ENCODE assay signal across 13 cellular contexts in genomic region chr1:8033322-8033721, GRCh38. TPM values are rescaled to one million over a fixed set of nuclear protein-coding genes. Genes with fewer than 3 reads are reported as not detected.
A peak's percentile ranks its signal among the peaks of the same experiment; 100 is the strongest.
DNase-seq lines count a peak whose midpoint lies in the region; ATAC-seq and TF ChIP-seq lines count a peak whose summit lies in the region.
"Had no signal": no experiment of that assay in that cellular context is flagged by ENCODE, and none has a peak within 500 bp of the region (broad histone marks: within the 10 kb centered on the region; RNA-seq: fewer than 3 reads in every experiment).

No MANE protein-coding gene starts in this region.

- no peak overlapping the region for H3K56ac ChIP-seq in H9 (ENCODE audit: insufficient read length, low read depth, low read length)

- no peaks in the 10 kb centered on the region for H3K9me3 ChIP-seq in H9 (ENCODE audit: control insufficient read depth, low read depth, low read length)
- H3K9me3 ChIP-seq: HAP-1 had no signal

- H3K79me2 ChIP-seq in GM23338 (replicated peaks; ENCODE audit: insufficient read depth) (no peaks in the 10 kb centered on the region), H9 (ENCODE audit: insufficient read depth, low read length) (no peaks in the 10 kb centered on the region)

- H3K36me3 Mint-ChIP-seq in GM23338 (ENCODE audit: low read depth) (no peaks in the 10 kb centered on the region), nephron progenitor cell (ENCODE audit: low read depth) (no peaks in the 10 kb centered on the region), osteocyte (ENCODE audit: unreplicated experiment) (peaks cover 2% of the 10 kb centered on the region), H9 (ENCODE audit: insufficient read depth in 1 of 3, low read depth in 3 of 3) (no peaks in the 10 kb centered on the region)
- H3K36me3 Mint-ChIP-seq: CD14-positive monocyte had no signal

- no peak for DNase-seq in GM23338 (ENCODE audit: low spot score)
- peak; percentile 50 for DNase-seq in dermis blood vessel endothelial cell
- no peak for DNase-seq in nephron progenitor cell
- no peak for DNase-seq in osteocyte (ENCODE audit: extremely low spot score, unreplicated experiment)
- no peak for DNase-seq in OCI-M2 (lab: John Stamatoyannopoulos, UW; ENCODE audit: unreplicated experiment)
- no peak for DNase-seq in retina
- no peak for DNase-seq in H9
- DNase-seq: DMS79 treated with DMSO at 0.1 percent for 48 hours, EL, GM23248, KG1 had no signal

- H3K4me1 Mint-ChIP-seq in GM23338, result peaks cover 3% of the 10 kb centered on the region
- H3K4me1 Mint-ChIP-seq in nephron progenitor cell, result peaks cover 8% of the 10 kb centered on the region
- peaks cover 22% of the 10 kb centered on the region for H3K4me1 Mint-ChIP-seq in osteocyte (ENCODE audit: unreplicated experiment)
- peaks cover 1 to 5% of the 10 kb centered on the region in 2 experiments for H3K4me1 Mint-ChIP-seq in H9

- H3K27me3 Mint-ChIP-seq in GM23338 (ENCODE audit: insufficient read depth, low read depth, poor library complexity), result peaks cover 1% of the 10 kb centered on the region
- peaks cover 7% of the 10 kb centered on the region for H3K27me3 Mint-ChIP-seq in nephron progenitor cell (ENCODE audit: low read depth, poor library complexity)
- H3K27me3 Mint-ChIP-seq in osteocyte (ENCODE audit: unreplicated experiment), result no peaks in the 10 kb centered on the region
- H3K27me3 Mint-ChIP-seq in H9 (ENCODE audit: low read depth), result no peaks in the 10 kb centered on the region; the same call in 1 of the 2 replicates

- H2BK20ac ChIP-seq in H9 (ENCODE audit: low read depth, low read length, poor library complexity, severe bottlenecking), result no peak overlapping the region

- no peak overlapping the region for H3K9ac ChIP-seq in H9 (ENCODE audit: extremely low read depth, insufficient read length, low read length)
- H3K9ac ChIP-seq: GM23248 had no signal

- no peaks in the 10 kb centered on the region for H3K36me3 ChIP-seq in GM23338 (ENCODE audit: insufficient read depth)
- H3K36me3 ChIP-seq: HAP-1 had no signal

- no peak overlapping the region for H3K18ac ChIP-seq in H9 (ENCODE audit: insufficient read length, low read depth, low read length)

- no peak overlapping the region for H2BK5ac ChIP-seq in H9 (ENCODE audit: insufficient read length, low read length)

- H4K5ac ChIP-seq in H9 (ENCODE audit: insufficient read length, low read depth, low read length), result no peak overlapping the region

- H3K4me1 ChIP-seq in GM23338 (ENCODE audit: insufficient read depth), result peaks cover 10% of the 10 kb centered on the region
- no peaks in the 10 kb centered on the region for H3K4me1 ChIP-seq in H9 (ENCODE audit: insufficient read depth, low read length)
- H3K4me1 ChIP-seq: HAP-1 had no signal

- no peak overlapping the region for H3K23ac ChIP-seq in H9 (ENCODE audit: insufficient read length, low read depth, low read length)

- no peaks in the 10 kb centered on the region for H4K20me1 ChIP-seq in GM23338 (replicated peaks; ENCODE audit: insufficient read depth)
- H4K20me1 ChIP-seq in H9 (ENCODE audit: control insufficient read depth, insufficient read depth, insufficient read length), result no peaks in the 10 kb centered on the region

- H2BK15ac ChIP-seq in H9 (ENCODE audit: low read depth, low read length), result no peak overlapping the region

- no CpG with 5 or more reads among the region's 6 CpGs for WGBS in H9 (ENCODE audit: extremely low coverage, insufficient read length, low lambda C conversion rate)

- no peak overlapping the region for H3K27ac ChIP-seq in GM23338 (ENCODE audit: low read depth)
- H3K27ac ChIP-seq in H9 (ENCODE audit: insufficient read length, low read depth, low read length), result no peak overlapping the region
- H3K27ac ChIP-seq: GM23248 had no signal

- no peak overlapping the region for H4K91ac ChIP-seq in H9 (ENCODE audit: insufficient read length, low read depth, low read length)

- H3K27ac Mint-ChIP-seq in GM23338 (no peak overlapping the region), nephron progenitor cell (peak overlapping the region; percentile 56), osteocyte (ENCODE audit: unreplicated experiment) (no peak overlapping the region), H9 (no peak overlapping the region)

- H3K4ac ChIP-seq in H9 (ENCODE audit: low read depth, low read length), result no peak overlapping the region

- H4K8ac ChIP-seq in H9 (replicated peaks; ENCODE audit: insufficient read length, low read depth, low read length), result no peak overlapping the region

- no peak overlapping the region for H3K4me2 ChIP-seq in GM23338
- no peak overlapping the region for H3K4me2 ChIP-seq in H9 (ENCODE audit: insufficient read depth, insufficient read length, low read length)

- no peaks in the 10 kb centered on the region for H3K9me2 ChIP-seq in GM23338 (ENCODE audit: insufficient read depth)

- TF ChIP-seq CTCF in GM23338 (conservative IDR thresholded peaks at IDR 0.05; ENCODE audit: low read depth in 2 of 2) (no peak), nephron progenitor cell (IDR thresholded peaks at IDR 0.05) (no peak), osteocyte (IDR thresholded peaks at IDR 0.05) (no peak), H9 (conservative IDR thresholded peaks at IDR 0.05) (no peak)

- ATAC-seq in GM23338, result no peak

- no peaks in the 10 kb centered on the region for H3F3A ChIP-seq in GM23338 (replicated peaks; ENCODE audit: low read depth)

- H2AFZ ChIP-seq in GM23338 (peak overlapping the region; percentile 4; the same call in 1 of the 2 replicates), H9 (ENCODE audit: low read length) (no peak overlapping the region)
- H2AFZ ChIP-seq: GM23248 had no signal

- H3K79me1 ChIP-seq in H9 (ENCODE audit: insufficient read depth, low read depth, low read length, poor library complexity, severe bottlenecking), result no peaks in the 10 kb centered on the region

- H3K4me3 ChIP-seq in GM23338, result no peak overlapping the region
- H3K4me3 ChIP-seq: GM23248, HAP-1 had no signal

- H3K4me3 Mint-ChIP-seq in GM23338 (no peak overlapping the region), nephron progenitor cell (no peak overlapping the region), osteocyte (ENCODE audit: unreplicated experiment) (no peak overlapping the region), H9 (no peak overlapping the region)
- H3K4me3 Mint-ChIP-seq: CD14-positive monocyte had no signal

- H3K27me3 ChIP-seq in GM23338 (ENCODE audit: insufficient read depth) (no peaks in the 10 kb centered on the region), H9 (ENCODE audit: insufficient read depth, low read length) (no peaks in the 10 kb centered on the region)

- no peak overlapping the region for H3K14ac ChIP-seq in H9 (ENCODE audit: insufficient read depth, low read length)

- H3T11ph ChIP-seq in H9 (ENCODE audit: low read length), result no peak overlapping the region

- H2AK5ac ChIP-seq in H9 (ENCODE audit: insufficient read length, low read length), result no peak overlapping the region

- no peaks in the 10 kb centered on the region; the same call in 2 of the 3 replicates for H3K9me3 Mint-ChIP-seq in GM23338
- no peaks in the 10 kb centered on the region for H3K9me3 Mint-ChIP-seq in nephron progenitor cell
- no peaks in the 10 kb centered on the region for H3K9me3 Mint-ChIP-seq in osteocyte (ENCODE audit: unreplicated experiment)
- H3K9me3 Mint-ChIP-seq in H9, result no peaks in the 10 kb centered on the region

- no peaks in the 10 kb centered on the region for H3K23me2 ChIP-seq in H9 (ENCODE audit: insufficient read length, low read depth, low read length, poor library complexity, severe bottlenecking)

- H2BK120ac ChIP-seq in H9 (ENCODE audit: low read depth, low read length, poor library complexity, severe bottlenecking), result no peak overlapping the region

- no peak overlapping the region for H2BK12ac ChIP-seq in H9 (ENCODE audit: insufficient read length, low read depth, low read length)

TF ChIP-seq in GM23338, 12 proteins besides CTCF, POLR2A, EP300 and RAD21 (continues in another document):
- TF ChIP-seq POLR2AphosphoS5 (IDR thresholded peaks at IDR 0.05; ENCODE audit: low read depth), result no peak

RNA-seq across cellular contexts. Expression of gene ERRFI1, which starts 7.2 kb away (rescaled TPM):
- total RNA-seq in GM23338 (2014; rRNA removed; shearing (Covaris generic)), result 51.3 and 59.8 TPM in 2 replicates
- 19.7 and 22.9 TPM in 2 replicates for polyA plus RNA-seq in GM23338 (2016; fragmentation: Nextera tagmentation; extraction: Ambion mirVana)
- total RNA-seq in dermis blood vessel endothelial cell (32.4 and 50.5 TPM in 2 replicates), osteocyte (84.2 and 96.6 TPM in 2 replicates), H9 (2021) (19.2 and 20.8 TPM in 2 replicates)
